8 cellular contexts compared by ENCODE assay signal in genomic region chr14:77804592-77804991, GRCh38. TPM values are rescaled to one million over a fixed set of nuclear protein-coding genes. Genes with fewer than 3 reads are reported as not detected.
A peak's percentile ranks its signal among the peaks of the same experiment; 100 is the strongest.
DNase-seq lines count a peak whose midpoint lies in the region; ATAC-seq, FAIRE-seq and TF ChIP-seq lines count a peak whose summit lies in the region.

No MANE protein-coding gene starts in this region.

- H3K4me2 ChIP-seq in A549 (no peak overlapping the region), OCI-LY7 (ENCODE audit: low read length) (no peak overlapping the region)

- intact Hi-C loops in OCI-LY7 (cut with micrococcal nuclease; ENCODE audit: unreplicated experiment) = loop anchor here (1.0 to 5.0 kb wide), 3 partner anchors 97 to 347 kb away; partner anchors contain the start of genes AHSA1, ALKBH1, SLIRP and VIPAS39

- H3K9me3 ChIP-seq in A549 (no peaks in the 10 kb centered on the region), OCI-LY7 (ENCODE audit: low read length) (no peaks in the 10 kb centered on the region)

- no peak for TF ChIP-seq EP300 in A549 (IDR thresholded peaks at IDR 0.05)

- H3K79me2 ChIP-seq in OCI-LY7 (ENCODE audit: insufficient read depth, low read depth, low read length) = peaks cover 8% of the 10 kb centered on the region

- H2AFZ ChIP-seq in OCI-LY7 (ENCODE audit: low read length) = no peak overlapping the region

- no peaks in the 10 kb centered on the region for H3K36me3 ChIP-seq in OCI-LY7 (ENCODE audit: insufficient read depth, low read length)

- BruUV-seq in OCI-LY7 (replicated peaks; lab: Mats Ljungman, UMichigan) = no TSS peak

- no peaks in the 10 kb centered on the region for H3K4me1 ChIP-seq in A549
- H3K4me1 ChIP-seq in OCI-LY7 (ENCODE audit: insufficient read depth, low read length, poor library complexity, severe bottlenecking) = peaks cover 8% of the 10 kb centered on the region

- no peak overlapping the region for H3K4me3 ChIP-seq in A549
- H3K4me3 ChIP-seq in OCI-LY7 (ENCODE audit: low read depth, low read length, poor library complexity, severe bottlenecking) = no peak overlapping the region

- peaks cover 11 to 18% of the 10 kb centered on the region in 2 donors for H3K4me1 Mint-ChIP-seq in immature natural killer cell

- no peaks in the 10 kb centered on the region for H3K9me2 ChIP-seq in OCI-LY7 (ENCODE audit: insufficient read depth, low read length)

- DNase-seq in A549 (ENCODE audit: low read depth in 1 of 2, low spot score in 1 of 2) = peak; percentile 19 to 49
- DNase-seq in OCI-LY7 (ENCODE audit: low spot score) = peak; percentile 54
- peak; percentile 41 to 43 for DNase-seq in erythroblast (lab: John Stamatoyannopoulos, UW)
- DNase-seq in immature natural killer cell = no peak
- DNase-seq in DMS79 treated with DMSO at 0.1 percent for 48 hours (lab: John Stamatoyannopoulos, UW) = no peak

- CTCF ChIA-PET in A549 (lab: Yijun Ruan, JAX) (interaction anchor here (0.6 kb wide), 1 partner anchor 9 kb away, joined by 3 read pairs; no protein-coding TSS in a partner anchor), OCI-LY7 (lab: Charles Lee; ENCODE audit: unreplicated experiment) (no interaction called here)

- TF ChIP-seq CTCF in A549 (IDR thresholded peaks at IDR 0.05) (peak; percentile 38; the same call in 1 of the 3 replicates), GM12872 (IDR thresholded peaks at IDR 0.05; ENCODE audit: insufficient read depth, low read depth, low read length) (peak; percentile 69), OCI-LY7 (conservative IDR thresholded peaks at IDR 0.05; ENCODE audit: low read length) (peak; percentile 74)

- no peak overlapping the region for H3K4me3 Mint-ChIP-seq in immature natural killer cell

- peak in 1 of 2 experiments; percentile 35; a peak in 1 of 5 replicates for TF ChIP-seq RAD21 in A549 (conservative IDR thresholded peaks at IDR 0.05 in 1 of 2, IDR thresholded peaks at IDR 0.05 in 1 of 2)

- no peak for FAIRE-seq in A549 (lab: Jason Lieb, UNC)

- H3K27ac Mint-ChIP-seq in immature natural killer cell = no peak overlapping the region

- no peak for ATAC-seq in A549
- no peak for ATAC-seq in HG03439 (IDR thresholded peaks at IDR 0.05; ENCODE audit: unreplicated experiment)
- ATAC-seq in GM19463 (IDR thresholded peaks at IDR 0.05; ENCODE audit: unreplicated experiment) = no peak

- TF ChIP-seq POLR2A in A549 (IDR thresholded peaks at IDR 0.05; ENCODE audit: low read length) = no peak
- no peak for TF ChIP-seq POLR2A in erythroblast (IDR thresholded peaks at IDR 0.05; ENCODE audit: low read length)

- no peaks in the 10 kb centered on the region for H4K20me1 ChIP-seq in OCI-LY7 (ENCODE audit: insufficient read depth, low read length)

- no peak overlapping the region for H3K27ac ChIP-seq in A549
- H3K27ac ChIP-seq in OCI-LY7 (ENCODE audit: low read depth, low read length, poor library complexity, severe bottlenecking) = no peak overlapping the region

- H3K9me3 Mint-ChIP-seq in immature natural killer cell = no peaks in the 10 kb centered on the region

- peaks cover 0 to 5% (median 0%) of the 10 kb centered on the region in 3 donors for H3K27me3 Mint-ChIP-seq in immature natural killer cell (ENCODE audit: low read depth in 3 of 3)

- WGBS in A549 (ENCODE audit: missing lambda C conversion rate) = 43% methylated on average over 6 of the region's 6 CpGs

- peaks cover 0 to 10% (median 0%) of the 10 kb centered on the region in 3 donors for H3K36me3 Mint-ChIP-seq in immature natural killer cell

- POLR2A ChIA-PET in A549 (lab: Yijun Ruan, JAX) = no interaction called here
- POLR2A ChIA-PET in OCI-LY7 (lab: Charles Lee) = no interaction called here

TF ChIP-seq in A549, 52 proteins besides CTCF, POLR2A, EP300 and RAD21:
- no peak for TF ChIP-seq FOXS1 (CRISPR knock-in tag; IDR thresholded peaks at IDR 0.05)
- no peak for TF ChIP-seq NPAS2 (CRISPR knock-in tag; IDR thresholded peaks at IDR 0.05; ENCODE audit: borderline replicate concordance)
- TF ChIP-seq SREBF2 (IDR thresholded peaks at IDR 0.05) = no peak
- no peak for TF ChIP-seq ATOH8 (CRISPR knock-in tag; IDR thresholded peaks at IDR 0.05; ENCODE audit: low read depth)
- TF ChIP-seq HOXB13 (CRISPR knock-in tag; IDR thresholded peaks at IDR 0.05; ENCODE audit: low read depth) = no peak
- no peak for TF ChIP-seq RNF2 (IDR thresholded peaks at IDR 0.05; ENCODE audit: borderline replicate concordance, low read depth)
- TF ChIP-seq KDM1A (IDR thresholded peaks at IDR 0.05; ENCODE audit: low read depth) = no peak
- TF ChIP-seq POLR2AphosphoS2 (conservative IDR thresholded peaks at IDR 0.05; ENCODE audit: low read length) = no peak
- no peak for TF ChIP-seq ZSCAN20 (CRISPR knock-in tag; IDR thresholded peaks at IDR 0.05)
- no peak for TF ChIP-seq GATA3 (IDR thresholded peaks at IDR 0.05; ENCODE audit: borderline replicate concordance)
- TF ChIP-seq NFE2L2 (conservative IDR thresholded peaks at IDR 0.05; ENCODE audit: low read length) = no peak
- no peak for TF ChIP-seq BHLHE40 (IDR thresholded peaks at IDR 0.05; ENCODE audit: low read depth, low read length)
TF ChIP-seq in A549: peak in this region for 0.

RNA-seq across cellular contexts. Expression of gene ADCK1, which starts 4.7 kb away (rescaled TPM):
- polyA plus RNA-seq in A549 (2011; rRNA removed) (8.1 and 10.0 TPM in 2 replicates), A549 (2017; fragmentation: RNase III; extraction: RNeasy Plus Mini Kit Qiagen cat#74134 plus additional on column Dnase treatment) (6.3 to 7.3 TPM (median 6.6 TPM) in 3 replicates), immature natural killer cell (10 to 100 TPM in 1 of 3 donors, 1 to 10 TPM in 2; 3.8 to 14.7 (median 8.7) TPM)
- 8.0 and 9.7 TPM in 2 replicates for polyA plus RNA-seq in A549 (2012; cell fraction: cytosol; rRNA removed)
- 27.1 and 32.8 TPM in 2 replicates for polyA plus RNA-seq in A549 (2012; cell fraction: nucleus; rRNA removed)
- 8.9 and 10.4 TPM in 2 replicates for polyA minus RNA-seq in A549 (2011; rRNA and poly(A)+ RNA removed)
- 5.9 and 7.5 TPM in 2 replicates for total RNA-seq in OCI-LY7 (2014; rRNA removed; shearing (Covaris generic))
- 9.6 and 10.3 TPM in 2 replicates for total RNA-seq in OCI-LY7 (2022)

RNA-seq across cellular contexts. Expression of gene SNW1, which starts 43.6 kb away (rescaled TPM):
- polyA plus RNA-seq in A549 (2011; rRNA removed) = 68.1 and 84.0 TPM in 2 replicates
- 21.5 and 23.2 TPM in 2 replicates for polyA plus RNA-seq in A549 (2012; cell fraction: cytosol; rRNA removed)
- 9.6 and 15.6 TPM in 2 replicates for polyA plus RNA-seq in A549 (2012; cell fraction: nucleus; rRNA removed)
- 64.8 to 70.4 TPM (median 65.3 TPM) in 3 replicates for polyA plus RNA-seq in A549 (2017; fragmentation: RNase III; extraction: RNeasy Plus Mini Kit Qiagen cat#74134 plus additional on column Dnase treatment)
- 24.6 and 24.7 TPM in 2 replicates for polyA minus RNA-seq in A549 (2011; rRNA and poly(A)+ RNA removed)
- 64.7 and 81.0 TPM in 2 replicates for total RNA-seq in OCI-LY7 (2014; rRNA removed; shearing (Covaris generic))
- 107 and 113 TPM in 2 replicates for total RNA-seq in OCI-LY7 (2022)
- 10 to 100 TPM; 57.0 to 82.9 (median 57.0) TPM for polyA plus RNA-seq in immature natural killer cell

Comparison
In these comparisons a context has a peak if more than half of its experiments do, and no peak if none do; other contexts are left out.
1. DNase-seq: peak in A549 (2 of 2), OCI-LY7 (single experiment) and erythroblast (2 of 2); none in immature natural killer cell (0 of 3) and DMS79 treated with DMSO at 0.1 percent for 48 hours (single experiment).
2. Peak in every context shown above with its lines, with median percentiles within 50 percentile points of each other: CTCF ChIP-seq.